6 cellular contexts compared by ENCODE assay signal in genomic region chr11:67392182-67392715, GRCh38. TPM values are rescaled to one million over a fixed set of nuclear protein-coding genes. Genes with fewer than 3 reads are reported as not detected.
DNase-seq lines count a peak whose midpoint lies in the region; ATAC-seq and TF ChIP-seq lines count a peak whose summit lies in the region.

No MANE protein-coding gene starts in this region.

- TF ChIP-seq POLR2A in gastrocnemius medialis (IDR thresholded peaks at IDR 0.05) = no peak

- no peak for DNase-seq in activated CD4-positive, alpha-beta T cell treated with anti-CD3 and anti-CD28 coated beads for 36 hours
- no peak for DNase-seq in activated CD4-positive, alpha-beta T cell treated with anti-CD3 and anti-CD28 coated beads for 1 hour
- DNase-seq in coronary artery (ENCODE audit: low spot score) (no peak), gastrocnemius medialis (no peak), NCI-H524 treated with DMSO at 0.1 percent for 48 hours (lab: John Stamatoyannopoulos, UW) (no peak)
- DNase-seq in stimulated activated CD4-positive, alpha-beta T cell treated with anti-CD3 and anti-CD28 coated beads, Interleukin-15, amount 100 ng/mL, for 24 hours = no peak

- intact Hi-C loops in activated CD4-positive, alpha-beta T cell treated with anti-CD3 and anti-CD28 coated beads for 36 hours (cut with DNase I, micrococcal nuclease) = loop anchor here in 1 of 2 experiments (5.0 kb wide), 1 partner anchor 720 kb away; no protein-coding TSS in a partner anchor
- intact Hi-C loops in gastrocnemius medialis (cut with DNase I; ENCODE audit: low total_unique reads) = no loop called here

- H3K27ac ChIP-seq in coronary artery (peak overlapping the region; percentile 55 to 89), gastrocnemius medialis (peak overlapping the region; percentile 79 to 89 (median 86))

- no peaks in the 10 kb centered on the region for H3K9me3 ChIP-seq in gastrocnemius medialis

- in situ Hi-C loops in gastrocnemius medialis (cut with MboI; ENCODE audit: low sequenced_read_pairs in 4 of 4) = loop anchor here (10.0 kb wide), 2 partner anchors 83 to 113 kb away; partner anchors contain the start of genes CDK2AP2 (in 3 of the 4) and PITPNM1 (in 3 of the 4)

- H3K36me3 ChIP-seq in gastrocnemius medialis = peaks cover 0 to 14% of the 10 kb centered on the region in 2 donors

- H3K27ac Mint-ChIP-seq in activated CD4-positive, alpha-beta T cell treated with anti-CD3 and anti-CD28 coated beads for 36 hours = peak overlapping the region; percentile 80

- no peaks in the 10 kb centered on the region for H3K9me3 Mint-ChIP-seq in activated CD4-positive, alpha-beta T cell treated with anti-CD3 and anti-CD28 coated beads for 36 hours (ENCODE audit: low read depth)

- H3K4me1 Mint-ChIP-seq in activated CD4-positive, alpha-beta T cell treated with anti-CD3 and anti-CD28 coated beads for 36 hours = peaks cover 39% of the 10 kb centered on the region

- H3K27me3 Mint-ChIP-seq in activated CD4-positive, alpha-beta T cell treated with anti-CD3 and anti-CD28 coated beads for 36 hours = no peaks in the 10 kb centered on the region

- peak; percentile 17 for ATAC-seq in activated CD4-positive, alpha-beta T cell treated with anti-CD3 and anti-CD28 coated beads for 36 hours
- ATAC-seq in gastrocnemius medialis = no peak

- POLR2A ChIA-PET in activated CD4-positive, alpha-beta T cell treated with anti-CD3 and anti-CD28 coated beads for 36 hours (lab: Charles Lee) = interaction anchor here (1.0 to 1.4 kb wide), 5 partner anchors 8 to 152 kb away, joined by 3 to 7 read pairs (median 3); partner anchors contain the start of genes PPP1CA, PTPRCAP and TBC1D10C

- TF ChIP-seq CTCF in coronary artery (IDR thresholded peaks at IDR 0.05) (no peak), gastrocnemius medialis (IDR thresholded peaks at IDR 0.05 in 4 of 5, conservative IDR thresholded peaks at IDR 0.05 in 1 of 5) (no peak)

- peaks cover 13% of the 10 kb centered on the region for H3K36me3 Mint-ChIP-seq in activated CD4-positive, alpha-beta T cell treated with anti-CD3 and anti-CD28 coated beads for 36 hours (ENCODE audit: low read depth)

- CTCF ChIA-PET in activated CD4-positive, alpha-beta T cell treated with anti-CD3 and anti-CD28 coated beads for 36 hours (lab: Charles Lee) = interaction anchor here (0.6 to 20.0 kb wide), 6 partner anchors 9 to 45 kb away, joined by 3 to 445 read pairs (median 8); partner anchors contain the start of genes POLD4, PPP1CA, PTPRCAP and TBC1D10C

- H3K27me3 ChIP-seq in gastrocnemius medialis = no peaks in the 10 kb centered on the region

- peak overlapping the region; percentile 89 for H3K4me3 Mint-ChIP-seq in activated CD4-positive, alpha-beta T cell treated with anti-CD3 and anti-CD28 coated beads for 36 hours

- H3K4me1 ChIP-seq in gastrocnemius medialis = peaks cover 5 to 16% of the 10 kb centered on the region in 2 donors

- H3K4me3 ChIP-seq in coronary artery = peak overlapping the region; percentile 98
- peak overlapping the region; percentile 59 to 83 (median 74) for H3K4me3 ChIP-seq in gastrocnemius medialis

RNA-seq across cellular contexts. Expression of gene RAD9A, which starts 0.5 kb away (rescaled TPM):
- total RNA-seq in activated CD4-positive, alpha-beta T cell treated with anti-CD3 and anti-CD28 coated beads for 36 hours = 10 to 100 TPM; 28.8 to 30.0 TPM
- total RNA-seq in gastrocnemius medialis = 10 to 100 TPM in 2 of 4 donors, 1 to 10 TPM in 2; 5.2 to 14.7 (median 7.7) TPM

RNA-seq across cellular contexts. Expression of gene PPP1CA, which starts 9.4 kb away (rescaled TPM):
- total RNA-seq in activated CD4-positive, alpha-beta T cell treated with anti-CD3 and anti-CD28 coated beads for 36 hours = 100 to 1,000 TPM; 199 to 227 TPM
- 100 to 1,000 TPM in 3 of 4 donors, 10 to 100 TPM in 1; 78.4 to 193 (median 124) TPM for total RNA-seq in gastrocnemius medialis

RNA-seq across cellular contexts. Expression of gene TBC1D10C, which starts 11.6 kb away (rescaled TPM):
- total RNA-seq in activated CD4-positive, alpha-beta T cell treated with anti-CD3 and anti-CD28 coated beads for 36 hours = 100 to 1,000 TPM in 1 of 2 experiments, 10 to 100 TPM in 1; 83.2 to 123 TPM
- total RNA-seq in gastrocnemius medialis = under 1 TPM in 3 of 4 donors, not detected in 1; 0.44 to 0.78 (median 0.56) TPM

RNA-seq across cellular contexts. Expression of gene CLCF1, which starts 18.9 kb away (rescaled TPM):
- total RNA-seq in activated CD4-positive, alpha-beta T cell treated with anti-CD3 and anti-CD28 coated beads for 36 hours = under 1 TPM; 0.09 to 0.27 TPM
- total RNA-seq in gastrocnemius medialis = 1 to 10 TPM in 2 of 4 donors, under 1 TPM in 2; 0.24 to 2.7 (median 0.91) TPM

RNA-seq across cellular contexts. Expression of gene CARNS1, which starts 23.2 kb away (rescaled TPM):
- 1 to 10 TPM; 1.5 to 1.6 TPM for total RNA-seq in activated CD4-positive, alpha-beta T cell treated with anti-CD3 and anti-CD28 coated beads for 36 hours
- 10 to 100 TPM in 1 of 4 donors, 1 to 10 TPM in 3; 2.5 to 11.0 (median 4.9) TPM for total RNA-seq in gastrocnemius medialis

Comparison
In these comparisons a context has a peak if more than half of its experiments do, and no peak if none do; other contexts are left out.
1. RNA of gene TBC1D10C, which starts 11.6 kb away (total RNA-seq): 83.2 to 123 TPM in activated CD4-positive, alpha-beta T cell treated with anti-CD3 and anti-CD28 coated beads for 36 hours; 0.44 to 0.78 TPM in gastrocnemius medialis; every median in the first group is over 10 times any median in the second.